8 cellular contexts compared by ENCODE assay signal in genomic region chr22:19122752-19123492, GRCh38.
DNase-seq lines count a peak whose midpoint lies in the region; ATAC-seq and TF ChIP-seq lines count a peak whose summit lies in the region.

No MANE protein-coding gene starts in this region.

- H3K9me3 ChIP-seq in iPS-18c (ENCODE audit: control insufficient read depth, insufficient read depth, low read length), result no peaks in the 10 kb centered on the region

- DNase-seq in activated naive CD8-positive, alpha-beta T cell treated with anti-CD3 and anti-CD28 coated beads, Interleukin-2, amount 50 U/mL, for 24 hours, result no peak
- no peak for DNase-seq in middle frontal gyrus (ENCODE audit: extremely low spot score, low spot score)
- DNase-seq in stimulated activated CD4-positive, alpha-beta T cell treated with anti-CD3 and anti-CD28 coated beads, Interleukin-4, amount 100 ng/mL, for 1 hour, result no peak
- DNase-seq in activated CD4-positive, CD25-positive, alpha-beta regulatory T cell (lab: John Stamatoyannopoulos, UW), result no peak

- H3K4me1 Mint-ChIP-seq in activated naive CD8-positive, alpha-beta T cell treated with anti-CD3 and anti-CD28 coated beads, Interleukin-2, amount 50 U/mL, for 24 hours, result peaks cover 47% of the 10 kb centered on the region

- H3K4me3 ChIP-seq in iPS-18c (ENCODE audit: insufficient read depth, low read depth, low read length), result peak overlapping the region; percentile 59
- H3K4me3 ChIP-seq in skin epidermis, result peak overlapping the region; percentile 79 to 100 (median 98)

- peak overlapping the region; percentile 18 for H3K27ac Mint-ChIP-seq in activated naive CD8-positive, alpha-beta T cell treated with anti-CD3 and anti-CD28 coated beads, Interleukin-2, amount 50 U/mL, for 24 hours

- H3K27ac ChIP-seq in C4-2B (peak overlapping the region; percentile 89), skin epidermis (peak overlapping the region in 19 of 21 experiments; percentile 22 to 96 (median 75))

- H3K27me3 Mint-ChIP-seq in activated naive CD8-positive, alpha-beta T cell treated with anti-CD3 and anti-CD28 coated beads, Interleukin-2, amount 50 U/mL, for 24 hours, result no peaks in the 10 kb centered on the region

- ATAC-seq in HG03060 (IDR thresholded peaks at IDR 0.05; ENCODE audit: low read depth, unreplicated experiment), result peak; percentile 3
- ATAC-seq in activated naive CD8-positive, alpha-beta T cell treated with anti-CD3 and anti-CD28 coated beads, Interleukin-2, amount 50 U/mL, for 24 hours, result no peak

- peaks cover 2% of the 10 kb centered on the region for H3K36me3 Mint-ChIP-seq in activated naive CD8-positive, alpha-beta T cell treated with anti-CD3 and anti-CD28 coated beads, Interleukin-2, amount 50 U/mL, for 24 hours (ENCODE audit: low read depth)

- peak overlapping the region; percentile 79 for H3K4me3 Mint-ChIP-seq in activated naive CD8-positive, alpha-beta T cell treated with anti-CD3 and anti-CD28 coated beads, Interleukin-2, amount 50 U/mL, for 24 hours

- no peak for TF ChIP-seq CTCF in C4-2B (conservative IDR thresholded peaks at IDR 0.05)

- H3K9me3 Mint-ChIP-seq in activated naive CD8-positive, alpha-beta T cell treated with anti-CD3 and anti-CD28 coated beads, Interleukin-2, amount 50 U/mL, for 24 hours, result no peaks in the 10 kb centered on the region
